ENCODE assay signal across 1 cellular context in the genomic region with DNA sequence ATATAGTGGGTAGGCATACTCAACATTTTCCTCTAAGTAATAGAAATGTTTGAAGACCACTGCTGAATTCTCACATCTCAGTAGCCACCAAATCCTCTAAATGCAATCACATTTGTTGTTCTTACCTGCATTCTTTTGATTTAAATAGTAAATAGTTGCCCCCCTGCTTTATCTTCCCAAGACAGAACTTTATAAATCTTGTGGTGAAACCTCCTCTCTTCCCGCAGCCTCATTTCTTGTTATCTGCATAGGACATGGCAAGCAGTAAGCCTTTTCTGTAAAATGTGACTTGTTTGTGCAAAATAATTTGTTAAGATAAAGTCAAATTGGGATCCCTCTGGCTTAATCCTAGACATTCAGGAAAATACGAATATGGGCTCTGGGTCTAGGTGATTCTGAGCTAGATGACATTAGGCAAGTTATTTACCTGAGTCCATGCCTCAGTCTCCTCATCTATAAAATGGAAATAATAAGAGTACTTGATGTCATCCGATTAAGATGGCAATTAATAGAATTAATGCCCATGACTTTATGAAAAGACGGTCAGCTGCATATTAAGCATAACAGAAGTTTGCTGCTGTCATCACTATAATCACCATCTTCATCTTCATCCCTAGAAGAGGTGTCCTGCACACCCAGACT.
TF ChIP-seq lines count a peak whose summit lies in the region.

No MANE protein-coding gene starts in this region.

TF ChIP-seq in K562, 482 proteins besides CTCF, POLR2A, EP300 and RAD21 (continued from another document and continues in another):
- TF ChIP-seq, protein P1, sequence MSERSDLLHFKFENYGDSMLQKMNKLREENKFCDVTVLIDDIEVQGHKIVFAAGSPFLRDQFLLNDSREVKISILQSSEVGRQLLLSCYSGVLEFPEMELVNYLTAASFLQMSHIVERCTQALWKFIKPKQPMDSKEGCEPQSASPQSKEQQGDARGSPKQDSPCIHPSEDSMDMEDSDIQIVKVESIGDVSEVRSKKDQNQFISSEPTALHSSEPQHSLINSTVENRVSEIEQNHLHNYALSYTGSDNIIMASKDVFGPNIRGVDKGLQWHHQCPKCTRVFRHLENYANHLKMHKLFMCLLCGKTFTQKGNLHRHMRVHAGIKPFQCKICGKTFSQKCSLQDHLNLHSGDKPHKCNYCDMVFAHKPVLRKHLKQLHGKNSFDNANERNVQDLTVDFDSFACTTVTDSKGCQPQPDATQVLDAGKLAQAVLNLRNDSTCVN (CRISPR knock-in tag; IDR thresholded peaks at IDR 0.05) = no peak
- TF ChIP-seq SMARCA5 (IDR thresholded peaks at IDR 0.05) (no peak), ZNF668 (CRISPR knock-in tag; IDR thresholded peaks at IDR 0.05) (no peak), ZNF699 (CRISPR knock-in tag; IDR thresholded peaks at IDR 0.05; ENCODE audit: insufficient replicate concordance) (no peak), SRSF9 (IDR thresholded peaks at IDR 0.05; ENCODE audit: borderline replicate concordance, low read depth, low read length) (no peak), JUNB (CRISPR knock-in tag; conservative IDR thresholded peaks at IDR 0.05) (no peak), HNRNPUL1 (IDR thresholded peaks at IDR 0.05; ENCODE audit: low read length) (no peak), MYNN (IDR thresholded peaks at IDR 0.05) (no peak), MYNN (CRISPR knock-in tag; IDR thresholded peaks at IDR 0.05) (no peak), MXI1 (IDR thresholded peaks at IDR 0.05; ENCODE audit: low read depth, low read length) (no peak), ZNF717 (CRISPR knock-in tag; IDR thresholded peaks at IDR 0.05) (no peak), TBL1XR1 (IDR thresholded peaks at IDR 0.05; ENCODE audit: low read length in 2 of 2) (no peak), SMARCE1 (IDR thresholded peaks at IDR 0.05) (peak; percentile 49; the same call in 1 of the 2 replicates), TCF3 (CRISPR knock-in tag; IDR thresholded peaks at IDR 0.05) (peak; percentile 89), WHSC1 (IDR thresholded peaks at IDR 0.05; ENCODE audit: low read length) (no peak), TAF9B (IDR thresholded peaks at IDR 0.05; ENCODE audit: partially characterized antibody) (no peak), ETV5 (CRISPR knock-in tag; IDR thresholded peaks at IDR 0.05; ENCODE audit: low read depth) (no peak), CBFA2T2 (conservative IDR thresholded peaks at IDR 0.05) (peak; percentile 72), ZNF444 (CRISPR knock-in tag; IDR thresholded peaks at IDR 0.05) (no peak), SREBF2 (CRISPR knock-in tag; IDR thresholded peaks at IDR 0.05) (no peak), ARHGAP35 (IDR thresholded peaks at IDR 0.05; ENCODE audit: partially characterized antibody) (no peak), TCF7L2 (IDR thresholded peaks at IDR 0.05; ENCODE audit: low read depth, low read length) (no peak), SIRT6 (IDR thresholded peaks at IDR 0.05; ENCODE audit: low read depth, low read length) (no peak), HDAC6 (IDR thresholded peaks at IDR 0.05; ENCODE audit: low read depth, low read length) (no peak), CTBP1 (IDR thresholded peaks at IDR 0.05; ENCODE audit: borderline replicate concordance) (no peak), THRAP3 (IDR thresholded peaks at IDR 0.05; ENCODE audit: borderline replicate concordance) (no peak)
- TF ChIP-seq, protein P2, sequence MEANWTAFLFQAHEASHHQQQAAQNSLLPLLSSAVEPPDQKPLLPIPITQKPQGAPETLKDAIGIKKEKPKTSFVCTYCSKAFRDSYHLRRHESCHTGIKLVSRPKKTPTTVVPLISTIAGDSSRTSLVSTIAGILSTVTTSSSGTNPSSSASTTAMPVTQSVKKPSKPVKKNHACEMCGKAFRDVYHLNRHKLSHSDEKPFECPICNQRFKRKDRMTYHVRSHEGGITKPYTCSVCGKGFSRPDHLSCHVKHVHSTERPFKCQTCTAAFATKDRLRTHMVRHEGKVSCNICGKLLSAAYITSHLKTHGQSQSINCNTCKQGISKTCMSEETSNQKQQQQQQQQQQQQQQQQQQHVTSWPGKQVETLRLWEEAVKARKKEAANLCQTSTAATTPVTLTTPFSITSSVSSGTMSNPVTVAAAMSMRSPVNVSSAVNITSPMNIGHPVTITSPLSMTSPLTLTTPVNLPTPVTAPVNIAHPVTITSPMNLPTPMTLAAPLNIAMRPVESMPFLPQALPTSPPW (CRISPR knock-in tag; IDR thresholded peaks at IDR 0.05) = peak; percentile 85
- TF ChIP-seq, protein P3, sequence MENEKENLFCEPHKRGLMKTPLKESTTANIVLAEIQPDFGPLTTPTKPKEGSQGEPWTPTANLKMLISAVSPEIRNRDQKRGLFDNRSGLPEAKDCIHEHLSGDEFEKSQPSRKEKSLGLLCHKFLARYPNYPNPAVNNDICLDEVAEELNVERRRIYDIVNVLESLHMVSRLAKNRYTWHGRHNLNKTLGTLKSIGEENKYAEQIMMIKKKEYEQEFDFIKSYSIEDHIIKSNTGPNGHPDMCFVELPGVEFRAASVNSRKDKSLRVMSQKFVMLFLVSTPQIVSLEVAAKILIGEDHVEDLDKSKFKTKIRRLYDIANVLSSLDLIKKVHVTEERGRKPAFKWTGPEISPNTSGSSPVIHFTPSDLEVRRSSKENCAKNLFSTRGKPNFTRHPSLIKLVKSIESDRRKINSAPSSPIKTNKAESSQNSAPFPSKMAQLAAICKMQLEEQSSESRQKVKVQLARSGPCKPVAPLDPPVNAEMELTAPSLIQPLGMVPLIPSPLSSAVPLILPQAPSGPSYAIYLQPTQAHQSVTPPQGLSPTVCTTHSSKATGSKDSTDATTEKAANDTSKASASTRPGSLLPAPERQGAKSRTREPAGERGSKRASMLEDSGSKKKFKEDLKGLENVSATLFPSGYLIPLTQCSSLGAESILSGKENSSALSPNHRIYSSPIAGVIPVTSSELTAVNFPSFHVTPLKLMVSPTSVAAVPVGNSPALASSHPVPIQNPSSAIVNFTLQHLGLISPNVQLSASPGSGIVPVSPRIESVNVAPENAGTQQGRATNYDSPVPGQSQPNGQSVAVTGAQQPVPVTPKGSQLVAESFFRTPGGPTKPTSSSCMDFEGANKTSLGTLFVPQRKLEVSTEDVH (IDR thresholded peaks at IDR 0.05; ENCODE audit: low read depth, partially characterized antibody) = no peak
- TF ChIP-seq, protein P4, sequence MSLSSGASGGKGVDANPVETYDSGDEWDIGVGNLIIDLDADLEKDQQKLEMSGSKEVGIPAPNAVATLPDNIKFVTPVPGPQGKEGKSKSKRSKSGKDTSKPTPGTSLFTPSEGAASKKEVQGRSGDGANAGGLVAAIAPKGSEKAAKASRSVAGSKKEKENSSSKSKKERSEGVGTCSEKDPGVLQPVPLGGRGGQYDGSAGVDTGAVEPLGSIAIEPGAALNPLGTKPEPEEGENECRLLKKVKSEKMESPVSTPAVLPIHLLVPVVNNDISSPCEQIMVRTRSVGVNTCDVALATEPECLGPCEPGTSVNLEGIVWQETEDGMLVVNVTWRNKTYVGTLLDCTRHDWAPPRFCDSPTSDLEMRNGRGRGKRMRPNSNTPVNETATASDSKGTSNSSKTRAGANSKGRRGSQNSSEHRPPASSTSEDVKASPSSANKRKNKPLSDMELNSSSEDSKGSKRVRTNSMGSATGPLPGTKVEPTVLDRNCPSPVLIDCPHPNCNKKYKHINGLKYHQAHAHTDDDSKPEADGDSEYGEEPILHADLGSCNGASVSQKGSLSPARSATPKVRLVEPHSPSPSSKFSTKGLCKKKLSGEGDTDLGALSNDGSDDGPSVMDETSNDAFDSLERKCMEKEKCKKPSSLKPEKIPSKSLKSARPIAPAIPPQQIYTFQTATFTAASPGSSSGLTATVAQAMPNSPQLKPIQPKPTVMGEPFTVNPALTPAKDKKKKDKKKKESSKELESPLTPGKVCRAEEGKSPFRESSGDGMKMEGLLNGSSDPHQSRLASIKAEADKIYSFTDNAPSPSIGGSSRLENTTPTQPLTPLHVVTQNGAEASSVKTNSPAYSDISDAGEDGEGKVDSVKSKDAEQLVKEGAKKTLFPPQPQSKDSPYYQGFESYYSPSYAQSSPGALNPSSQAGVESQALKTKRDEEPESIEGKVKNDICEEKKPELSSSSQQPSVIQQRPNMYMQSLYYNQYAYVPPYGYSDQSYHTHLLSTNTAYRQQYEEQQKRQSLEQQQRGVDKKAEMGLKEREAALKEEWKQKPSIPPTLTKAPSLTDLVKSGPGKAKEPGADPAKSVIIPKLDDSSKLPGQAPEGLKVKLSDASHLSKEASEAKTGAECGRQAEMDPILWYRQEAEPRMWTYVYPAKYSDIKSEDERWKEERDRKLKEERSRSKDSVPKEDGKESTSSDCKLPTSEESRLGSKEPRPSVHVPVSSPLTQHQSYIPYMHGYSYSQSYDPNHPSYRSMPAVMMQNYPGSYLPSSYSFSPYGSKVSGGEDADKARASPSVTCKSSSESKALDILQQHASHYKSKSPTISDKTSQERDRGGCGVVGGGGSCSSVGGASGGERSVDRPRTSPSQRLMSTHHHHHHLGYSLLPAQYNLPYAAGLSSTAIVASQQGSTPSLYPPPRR (CRISPR knock-in tag; IDR thresholded peaks at IDR 0.05; ENCODE audit: borderline replicate concordance) = 0 out of 2 replicates have a peak, but pooled peaks have one; percentile 35
- TF ChIP-seq, protein P5, sequence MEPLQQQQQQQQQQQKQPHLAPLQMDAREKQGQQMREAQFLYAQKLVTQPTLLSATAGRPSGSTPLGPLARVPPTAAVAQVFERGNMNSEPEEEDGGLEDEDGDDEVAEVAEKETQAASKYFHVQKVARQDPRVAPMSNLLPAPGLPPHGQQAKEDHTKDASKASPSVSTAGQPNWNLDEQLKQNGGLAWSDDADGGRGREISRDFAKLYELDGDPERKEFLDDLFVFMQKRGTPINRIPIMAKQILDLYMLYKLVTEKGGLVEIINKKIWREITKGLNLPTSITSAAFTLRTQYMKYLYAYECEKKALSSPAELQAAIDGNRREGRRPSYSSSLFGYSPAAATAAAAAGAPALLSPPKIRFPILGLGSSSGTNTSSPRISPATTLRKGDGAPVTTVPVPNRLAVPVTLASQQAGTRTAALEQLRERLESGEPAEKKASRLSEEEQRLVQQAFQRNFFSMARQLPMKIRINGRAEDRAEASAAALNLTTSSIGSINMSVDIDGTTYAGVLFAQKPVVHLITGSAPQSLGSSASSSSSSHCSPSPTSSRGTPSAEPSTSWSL (CRISPR knock-in tag; IDR thresholded peaks at IDR 0.05; ENCODE audit: borderline replicate concordance) = no peak
- TF ChIP-seq, protein P6, sequence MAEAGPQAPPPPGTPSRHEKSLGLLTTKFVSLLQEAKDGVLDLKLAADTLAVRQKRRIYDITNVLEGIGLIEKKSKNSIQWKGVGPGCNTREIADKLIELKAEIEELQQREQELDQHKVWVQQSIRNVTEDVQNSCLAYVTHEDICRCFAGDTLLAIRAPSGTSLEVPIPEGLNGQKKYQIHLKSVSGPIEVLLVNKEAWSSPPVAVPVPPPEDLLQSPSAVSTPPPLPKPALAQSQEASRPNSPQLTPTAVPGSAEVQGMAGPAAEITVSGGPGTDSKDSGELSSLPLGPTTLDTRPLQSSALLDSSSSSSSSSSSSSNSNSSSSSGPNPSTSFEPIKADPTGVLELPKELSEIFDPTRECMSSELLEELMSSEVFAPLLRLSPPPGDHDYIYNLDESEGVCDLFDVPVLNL (CRISPR knock-in tag; IDR thresholded peaks at IDR 0.05; ENCODE audit: low read depth) = no peak
- TF ChIP-seq, protein P7, sequence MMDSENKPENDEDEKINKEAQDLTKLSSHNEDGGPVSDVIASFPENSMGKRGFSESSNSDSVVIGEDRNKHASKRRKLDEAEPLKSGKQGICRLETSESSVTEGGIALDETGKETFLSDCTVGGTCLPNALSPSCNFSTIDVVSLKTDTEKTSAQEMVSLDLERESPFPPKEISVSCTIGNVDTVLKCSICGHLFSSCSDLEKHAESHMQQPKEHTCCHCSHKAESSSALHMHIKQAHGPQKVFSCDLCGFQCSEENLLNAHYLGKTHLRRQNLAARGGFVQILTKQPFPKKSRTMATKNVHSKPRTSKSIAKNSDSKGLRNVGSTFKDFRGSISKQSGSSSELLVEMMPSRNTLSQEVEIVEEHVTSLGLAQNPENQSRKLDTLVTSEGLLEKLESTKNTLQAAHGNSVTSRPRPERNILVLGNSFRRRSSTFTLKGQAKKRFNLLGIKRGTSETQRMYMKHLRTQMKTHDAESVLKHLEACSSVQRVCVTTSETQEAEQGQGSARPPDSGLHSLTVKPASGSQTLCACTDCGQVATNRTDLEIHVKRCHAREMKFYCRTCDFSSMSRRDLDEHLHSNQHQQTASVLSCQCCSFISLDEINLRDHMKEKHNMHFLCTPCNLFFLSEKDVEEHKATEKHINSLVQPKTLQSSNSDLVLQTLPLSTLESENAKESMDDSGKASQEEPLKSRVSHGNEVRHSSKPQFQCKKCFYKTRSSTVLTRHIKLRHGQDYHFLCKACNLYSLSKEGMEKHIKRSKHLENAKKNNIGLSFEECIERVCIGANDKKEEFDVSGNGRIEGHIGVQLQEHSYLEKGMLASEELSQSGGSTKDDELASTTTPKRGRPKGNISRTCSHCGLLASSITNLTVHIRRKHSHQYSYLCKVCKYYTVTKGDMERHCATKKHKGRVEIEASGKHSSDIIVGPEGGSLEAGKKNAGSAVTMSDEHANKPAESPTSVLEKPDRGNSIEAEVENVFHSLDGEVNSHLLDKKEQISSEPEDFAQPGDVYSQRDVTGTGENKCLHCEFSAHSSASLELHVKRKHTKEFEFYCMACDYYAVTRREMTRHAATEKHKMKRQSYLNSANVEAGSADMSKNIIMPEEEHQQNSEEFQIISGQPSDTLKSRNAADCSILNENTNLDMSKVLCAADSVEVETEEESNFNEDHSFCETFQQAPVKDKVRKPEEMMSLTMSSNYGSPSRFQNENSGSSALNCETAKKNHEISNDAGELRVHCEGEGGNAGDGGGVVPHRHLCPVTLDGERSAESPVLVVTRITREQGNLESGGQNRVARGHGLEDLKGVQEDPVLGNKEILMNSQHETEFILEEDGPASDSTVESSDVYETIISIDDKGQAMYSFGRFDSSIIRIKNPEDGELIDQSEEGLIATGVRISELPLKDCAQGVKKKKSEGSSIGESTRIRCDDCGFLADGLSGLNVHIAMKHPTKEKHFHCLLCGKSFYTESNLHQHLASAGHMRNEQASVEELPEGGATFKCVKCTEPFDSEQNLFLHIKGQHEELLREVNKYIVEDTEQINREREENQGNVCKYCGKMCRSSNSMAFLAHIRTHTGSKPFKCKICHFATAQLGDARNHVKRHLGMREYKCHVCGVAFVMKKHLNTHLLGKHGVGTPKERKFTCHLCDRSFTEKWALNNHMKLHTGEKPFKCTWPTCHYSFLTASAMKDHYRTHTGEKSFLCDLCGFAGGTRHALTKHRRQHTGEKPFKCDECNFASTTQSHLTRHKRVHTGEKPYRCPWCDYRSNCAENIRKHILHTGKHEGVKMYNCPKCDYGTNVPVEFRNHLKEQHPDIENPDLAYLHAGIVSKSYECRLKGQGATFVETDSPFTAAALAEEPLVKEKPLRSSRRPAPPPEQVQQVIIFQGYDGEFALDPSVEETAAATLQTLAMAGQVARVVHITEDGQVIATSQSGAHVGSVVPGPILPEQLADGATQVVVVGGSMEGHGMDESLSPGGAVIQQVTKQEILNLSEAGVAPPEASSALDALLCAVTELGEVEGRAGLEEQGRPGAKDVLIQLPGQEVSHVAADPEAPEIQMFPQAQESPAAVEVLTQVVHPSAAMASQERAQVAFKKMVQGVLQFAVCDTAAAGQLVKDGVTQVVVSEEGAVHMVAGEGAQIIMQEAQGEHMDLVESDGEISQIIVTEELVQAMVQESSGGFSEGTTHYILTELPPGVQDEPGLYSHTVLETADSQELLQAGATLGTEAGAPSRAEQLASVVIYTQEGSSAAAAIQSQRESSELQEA (IDR thresholded peaks at IDR 0.05; ENCODE audit: low read depth) = no peak
- TF ChIP-seq, protein P8, sequence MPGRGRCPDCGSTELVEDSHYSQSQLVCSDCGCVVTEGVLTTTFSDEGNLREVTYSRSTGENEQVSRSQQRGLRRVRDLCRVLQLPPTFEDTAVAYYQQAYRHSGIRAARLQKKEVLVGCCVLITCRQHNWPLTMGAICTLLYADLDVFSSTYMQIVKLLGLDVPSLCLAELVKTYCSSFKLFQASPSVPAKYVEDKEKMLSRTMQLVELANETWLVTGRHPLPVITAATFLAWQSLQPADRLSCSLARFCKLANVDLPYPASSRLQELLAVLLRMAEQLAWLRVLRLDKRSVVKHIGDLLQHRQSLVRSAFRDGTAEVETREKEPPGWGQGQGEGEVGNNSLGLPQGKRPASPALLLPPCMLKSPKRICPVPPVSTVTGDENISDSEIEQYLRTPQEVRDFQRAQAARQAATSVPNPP (IDR thresholded peaks at IDR 0.05; ENCODE audit: borderline replicate concordance, insufficient read depth, insufficient read length) = no peak
